In genomic region chr18:63427566-63427965, GRCh38 we compare ENCODE assay signal across 1 cellular context.
TF ChIP-seq lines count a peak whose summit lies in the region.

No MANE protein-coding gene starts in this region.

TF ChIP-seq in HepG2, 621 proteins besides CTCF, POLR2A, EP300 and RAD21:
- TF ChIP-seq ZNF777 (CRISPR knock-in tag; IDR thresholded peaks at IDR 0.05) (no peak), RFX5 (IDR thresholded peaks at IDR 0.05; ENCODE audit: low read depth, low read length) (peak; percentile 44; the same call in 1 of the 2 replicates)
TF ChIP-seq in HepG2: peak in this region for 1.
